Comparison of ENCODE assay signal across 8 cellular contexts in the genomic region with DNA sequence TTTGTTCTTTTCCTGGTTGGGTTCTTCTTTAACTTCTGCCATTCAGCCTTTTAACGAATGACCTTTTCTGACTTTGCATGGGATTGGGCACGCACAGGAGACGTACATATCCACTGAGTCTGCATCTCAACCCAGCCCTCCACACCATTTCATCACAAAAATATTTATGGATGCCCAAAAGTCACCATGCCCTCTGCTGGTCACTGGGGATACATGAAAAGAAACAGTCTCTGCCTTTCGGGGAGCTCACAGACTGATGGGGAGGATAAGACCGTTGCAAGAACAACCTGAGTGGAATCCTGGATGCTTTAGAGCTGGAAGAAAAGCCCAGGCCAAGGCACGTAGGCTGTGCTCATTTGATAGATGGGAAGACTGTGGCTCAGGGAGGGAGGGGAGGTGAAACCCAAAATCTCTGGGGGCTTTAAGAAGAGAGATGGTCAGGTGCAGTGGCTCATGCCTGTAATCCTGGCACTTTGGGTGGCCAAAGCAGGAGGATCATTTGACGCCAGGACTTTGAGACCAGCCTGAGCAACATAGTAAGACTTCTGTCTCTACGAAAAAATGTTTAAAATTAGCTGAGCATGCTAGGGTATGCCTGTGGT. TPM values are rescaled to one million over a fixed set of nuclear protein-coding genes. Genes with fewer than 3 reads are reported as not detected.
DNase-seq lines count a peak whose midpoint lies in the region; ATAC-seq and TF ChIP-seq lines count a peak whose summit lies in the region.

No MANE protein-coding gene starts in this region.

- DNase-seq in activated T-cell treated with anti-CD3 and anti-CD28 coated beads for 1 hour (ENCODE audit: low read depth), result peak; percentile 17
- no peak for DNase-seq in activated T-cell treated with anti-CD3 and anti-CD28 coated beads, Interleukin-2, amount 50 U/mL, for 1 hour
- DNase-seq in MM.1S, result peak; percentile 66
- peak in 1 of 2 donors; percentile 52 for DNase-seq in foreskin keratinocyte
- DNase-seq in prostate gland (ENCODE audit: low spot score), result peak; percentile 47

- H3K9me3 ChIP-seq in MM.1S (replicated peaks; ENCODE audit: insufficient read depth, low read length), result no peaks in the 10 kb centered on the region
- no peaks in the 10 kb centered on the region for H3K9me3 ChIP-seq in prostate gland

- no peak overlapping the region for H3K27ac ChIP-seq in MM.1S (ENCODE audit: low read length)
- H3K27ac ChIP-seq in VCaP, result no peak overlapping the region
- H3K27ac ChIP-seq in foreskin keratinocyte, result no peak overlapping the region
- H3K27ac ChIP-seq in prostate gland, result no peak overlapping the region

- H3K36me3 ChIP-seq in MM.1S (replicated peaks; ENCODE audit: insufficient read depth, low read length) (no peaks in the 10 kb centered on the region), prostate gland (no peaks in the 10 kb centered on the region)

- H3K27me3 ChIP-seq in MM.1S (replicated peaks; ENCODE audit: insufficient read depth, low read length) (peaks cover 22% of the 10 kb centered on the region; the same call in 1 of the 2 replicates), foreskin keratinocyte (peaks cover 7% of the 10 kb centered on the region), prostate gland (replicated peaks; ENCODE audit: insufficient read depth) (no peaks in the 10 kb centered on the region)

- no peak overlapping the region for H3K9ac ChIP-seq in MM.1S (ENCODE audit: low read length)

- H3K4me2 ChIP-seq in MM.1S (ENCODE audit: low read depth, low read length), result no peak overlapping the region

- H2AFZ ChIP-seq in MM.1S (ENCODE audit: low read length), result no peak overlapping the region

- 29% methylated on average over 8 of the region's 8 CpGs for WGBS in prostate gland

- no peaks in the 10 kb centered on the region for H3F3A ChIP-seq in MM.1S (ENCODE audit: insufficient read depth, low read length)

- peak; percentile 77 for TF ChIP-seq CTCF in MM.1S (IDR thresholded peaks at IDR 0.05; ENCODE audit: low read length)
- peak; percentile 74 for TF ChIP-seq CTCF in VCaP (conservative IDR thresholded peaks at IDR 0.05)
- TF ChIP-seq CTCF in foreskin keratinocyte (conservative IDR thresholded peaks at IDR 0.05), result peak; percentile 77
- peak; percentile 44 to 74 (median 65) for TF ChIP-seq CTCF in prostate gland (IDR thresholded peaks at IDR 0.05)

- ATAC-seq in foreskin keratinocyte (peak; percentile 64), GM21360 (IDR thresholded peaks at IDR 0.05; ENCODE audit: unreplicated experiment) (no peak), GM19035 (IDR thresholded peaks at IDR 0.05; ENCODE audit: unreplicated experiment) (no peak)

- no peak for TF ChIP-seq POLR2A in prostate gland (IDR thresholded peaks at IDR 0.05)

- H3K4me3 ChIP-seq in MM.1S (ENCODE audit: low read length) (no peak overlapping the region), prostate gland (no peak overlapping the region)

- no peaks in the 10 kb centered on the region for H3K4me1 ChIP-seq in MM.1S (ENCODE audit: low read length)
- no peaks in the 10 kb centered on the region for H3K4me1 ChIP-seq in foreskin keratinocyte
- H3K4me1 ChIP-seq in prostate gland (replicated peaks), result no peaks in the 10 kb centered on the region

- H3K79me2 ChIP-seq in MM.1S (ENCODE audit: low read length), result no peaks in the 10 kb centered on the region

- H3K9me2 ChIP-seq in MM.1S (replicated peaks; ENCODE audit: insufficient read depth, low read length), result no peaks in the 10 kb centered on the region

- no peaks in the 10 kb centered on the region for H4K20me1 ChIP-seq in MM.1S (ENCODE audit: insufficient read depth, low read length)

- intact Hi-C loops in prostate gland (cut with DNase I), result loop anchor here (2.0 to 5.0 kb wide), 2 partner anchors 84 to 102 kb away; no protein-coding TSS in a partner anchor

RNA-seq across cellular contexts. Expression of a gene that starts 7.9 kb away (rescaled TPM):
- total RNA-seq in foreskin keratinocyte, result 4,420 and 5,254 TPM in 2 replicates
- polyA plus RNA-seq in foreskin keratinocyte, result 5,670 and 6,844 TPM in 2 replicates
- 100 to 1,000 TPM; 134 to 214 TPM for total RNA-seq in prostate gland

RNA-seq across cellular contexts. Expression of a gene that starts 11.2 kb away (rescaled TPM):
- total RNA-seq in foreskin keratinocyte (not detected in 2 replicates), prostate gland (1 to 10 TPM in 1 of 2 donors, not detected in 1; 1.6 TPM)
- not detected in 2 replicates for polyA plus RNA-seq in foreskin keratinocyte

RNA-seq across cellular contexts. Expression of a gene that starts 25.1 kb away (rescaled TPM):
- total RNA-seq in foreskin keratinocyte, result 438 and 932 TPM in 2 replicates
- 406 and 867 TPM in 2 replicates for polyA plus RNA-seq in foreskin keratinocyte
- total RNA-seq in prostate gland, result 100 to 1,000 TPM; 110 to 339 TPM

RNA-seq across cellular contexts. Expression of a gene that starts 32.0 kb away (rescaled TPM):
- 0.24 TPM in 1 of 2 replicates, not detected in the other for total RNA-seq in foreskin keratinocyte
- polyA plus RNA-seq in foreskin keratinocyte, result 0.24 and 0.29 TPM in 2 replicates
- 10 to 100 TPM; 14.8 to 37.4 TPM for total RNA-seq in prostate gland

RNA-seq across cellular contexts. Expression of a gene that starts 35.6 kb away (rescaled TPM):
- total RNA-seq in foreskin keratinocyte (not detected in 2 replicates), prostate gland (not detected)
- polyA plus RNA-seq in foreskin keratinocyte, result not detected in 2 replicates

Comparison
In these comparisons a context has a peak if more than half of its experiments do, and no peak if none do; other contexts are left out.
1. RNA of a gene that starts 7.9 kb away (total RNA-seq): 4,420 to 5,254 TPM in foreskin keratinocyte; 134 to 214 TPM in prostate gland; every median in the first group is over 10 times any median in the second.
2. Peak in every context shown above with its lines, with median percentiles within 50 percentile points of each other: CTCF ChIP-seq.